Comparison of ENCODE assay signal across 8 cellular contexts in genomic region chr2:121285077-121285449, GRCh38. TPM values are rescaled to one million over a fixed set of nuclear protein-coding genes. Genes with fewer than 3 reads are reported as not detected.
DNase-seq lines count a peak whose midpoint lies in the region; ATAC-seq and TF ChIP-seq lines count a peak whose summit lies in the region.

Gene TFCP2L1, minus strand, starts transcription at chr2:121285202. Its CDS starts 93 bp downstream, at chr2:121285109.

- no CpG with 5 or more reads among the region's 51 CpGs for WGBS in iPS DF 6.9 (ENCODE audit: insufficient coverage, insufficient read length)

- no peak within 1 kb of the TSS for H3K9ac ChIP-seq in skeletal muscle satellite cell (ENCODE audit: low read depth, low read length)

- peaks cover 46% of the 10 kb centered on the region for H3K27me3 Mint-ChIP-seq in activated T-cell treated with anti-CD3 and anti-CD28 coated beads, Interleukin-2, amount 50 U/mL, for 4 hours (ENCODE audit: low read depth)

- no peak for TF ChIP-seq RAD21 in Ishikawa (IDR thresholded peaks at IDR 0.05; ENCODE audit: low read depth)

- H3K4me3 ChIP-seq in iPS DF 6.9 (ENCODE audit: low read length) (peak within 1 kb of the TSS; percentile 35; the same call in 1 of the 2 replicates), skeletal muscle satellite cell (ENCODE audit: low read length) (peak within 1 kb of the TSS; percentile 53)

- peak; percentile 61 to 78 for ATAC-seq in activated T-cell treated with anti-CD3 and anti-CD28 coated beads, Interleukin-2, amount 50 U/mL, for 4 hours

- H3K27ac ChIP-seq in iPS DF 6.9 (ENCODE audit: low read length), result no peak within 1 kb of the TSS

- peaks cover 9% of the 10 kb centered on the region for H3K4me1 Mint-ChIP-seq in activated T-cell treated with anti-CD3 and anti-CD28 coated beads, Interleukin-2, amount 50 U/mL, for 4 hours (ENCODE audit: low read depth)

- H3K4me3 Mint-ChIP-seq in activated T-cell treated with anti-CD3 and anti-CD28 coated beads, Interleukin-2, amount 50 U/mL, for 4 hours, result peak within 1 kb of the TSS; percentile 67

- H3K27me3 ChIP-seq in iPS DF 6.9 (ENCODE audit: control insufficient read depth, insufficient read depth, low read length) (peaks cover 9% of the 10 kb centered on the region), skeletal muscle satellite cell (ENCODE audit: control insufficient read depth, insufficient read depth, low read length) (peaks cover 79% of the 10 kb centered on the region)

- H3K36me3 Mint-ChIP-seq in activated T-cell treated with anti-CD3 and anti-CD28 coated beads, Interleukin-2, amount 50 U/mL, for 4 hours (ENCODE audit: insufficient read depth), result no peaks in the 10 kb centered on the region

- peak within 1 kb of the TSS; percentile 75 for H3K4me2 ChIP-seq in skeletal muscle satellite cell (ENCODE audit: low read length)

- TF ChIP-seq EP300 in Ishikawa (IDR thresholded peaks at IDR 0.05; ENCODE audit: borderline replicate concordance), result no peak

- H3K36me3 ChIP-seq in iPS DF 6.9 (ENCODE audit: control insufficient read depth, insufficient read depth, low read length) (no peaks in the 10 kb centered on the region), skeletal muscle satellite cell (ENCODE audit: insufficient read depth, low read length) (no peaks in the 10 kb centered on the region)

- no peaks in the 10 kb centered on the region; the same call in 1 of the 2 replicates for H3K4me1 ChIP-seq in iPS DF 6.9 (ENCODE audit: control insufficient read depth, insufficient read depth, low read length)
- peaks cover 16% of the 10 kb centered on the region for H3K4me1 ChIP-seq in skeletal muscle satellite cell (ENCODE audit: control insufficient read depth, insufficient read depth, low read length)

- no peaks in the 10 kb centered on the region for H3K9me3 Mint-ChIP-seq in activated T-cell treated with anti-CD3 and anti-CD28 coated beads, Interleukin-2, amount 50 U/mL, for 4 hours

- H3K9me3 ChIP-seq in iPS DF 6.9 (ENCODE audit: control insufficient read depth, insufficient read depth, low read length) (no peaks in the 10 kb centered on the region), skeletal muscle satellite cell (replicated peaks; ENCODE audit: low read length) (no peaks in the 10 kb centered on the region)

- peak; percentile 63 for DNase-seq in NCI-H82 (lab: John Stamatoyannopoulos, UW)
- no peak for DNase-seq in NCI-H82 treated with DMSO at 0.1 percent for 48 hours (lab: John Stamatoyannopoulos, UW; ENCODE audit: unreplicated experiment)
- DNase-seq in activated T-cell treated with anti-CD3 and anti-CD28 coated beads, Interleukin-2, amount 50 U/mL, for 4 hours, result no peak
- peak; percentile 20 for DNase-seq in iPS DF 6.9 (ENCODE audit: low read depth, low spot score)
- DNase-seq in MV-4-11 (lab: John Stamatoyannopoulos, UW), result no peak
- DNase-seq in CD1c-positive myeloid dendritic cell (ENCODE audit: extremely low spot score), result no peak

TF ChIP-seq in Ishikawa, 13 proteins besides CTCF, POLR2A, EP300 and RAD21:
- no peak for TF ChIP-seq EGR1 (IDR thresholded peaks at IDR 0.05)
- TF ChIP-seq FOXM1 (IDR thresholded peaks at IDR 0.05; ENCODE audit: borderline replicate concordance, low read depth), result no peak
- no peak for TF ChIP-seq ZBTB7A (IDR thresholded peaks at IDR 0.05; ENCODE audit: low read depth)
- TF ChIP-seq CREB1 (IDR thresholded peaks at IDR 0.05; ENCODE audit: low read depth), result no peak
- TF ChIP-seq MAX (IDR thresholded peaks at IDR 0.05), result peak; percentile 44; the same call in 1 of the 2 replicates
- TF ChIP-seq USF1 (IDR thresholded peaks at IDR 0.05), result no peak
- no peak for TF ChIP-seq REST (IDR thresholded peaks at IDR 0.05; ENCODE audit: low read depth)
- no peak for TF ChIP-seq TEAD4 (IDR thresholded peaks at IDR 0.05)

RNA-seq across cellular contexts. Expression of gene TFCP2L1, which starts in this region (rescaled TPM):
- total RNA-seq in activated T-cell treated with anti-CD3 and anti-CD28 coated beads, Interleukin-2, amount 50 U/mL, for 4 hours, result under 1 TPM; 0.03 to 0.08 (median 0.05) TPM
- under 0.01 TPM in 2 replicates for total RNA-seq in skeletal muscle satellite cell (2012; rRNA removed)

Comparison
In these comparisons a context has a peak if more than half of its experiments do, and no peak if none do; other contexts are left out.
1. DNase-seq: peak in NCI-H82 (single experiment) and iPS DF 6.9 (single experiment); none in NCI-H82 treated with DMSO at 0.1 percent for 48 hours (single experiment), activated T-cell treated with anti-CD3 and anti-CD28 coated beads, Interleukin-2, amount 50 U/mL, for 4 hours (single experiment), MV-4-11 (single experiment) and CD1c-positive myeloid dendritic cell (single experiment).
2. Peak in ATAC-seq in activated T-cell treated with anti-CD3 and anti-CD28 coated beads, Interleukin-2, amount 50 U/mL, for 4 hours; RNA of the gene not detected or under 1 TPM.